8 cellular contexts compared by ENCODE assay signal in the genomic region with DNA sequence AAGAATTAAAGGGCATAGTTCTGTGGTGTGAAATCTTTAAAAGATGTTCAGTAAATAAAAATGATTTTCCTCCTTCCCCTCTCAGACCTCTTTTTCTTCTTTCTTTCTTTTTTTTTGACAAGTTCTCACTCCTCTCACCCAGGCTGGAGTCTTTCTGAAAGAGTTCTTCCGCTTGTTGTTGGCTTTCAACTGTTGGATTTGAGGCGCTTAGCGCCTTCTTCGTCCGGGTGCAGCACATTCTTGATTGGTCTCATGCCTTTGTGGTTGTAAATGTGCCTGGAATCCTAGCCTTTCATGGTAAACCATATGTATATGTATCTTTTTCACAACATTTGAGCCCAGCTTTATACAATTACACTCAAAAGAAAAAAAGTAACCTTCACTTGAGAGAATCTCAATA.
DNase-seq lines count a peak whose midpoint lies in the region; ATAC-seq and TF ChIP-seq lines count a peak whose summit lies in the region.

No MANE protein-coding gene starts in this region.

- H3K27ac ChIP-seq in DND-41 (ENCODE audit: low read length) (peak overlapping the region; percentile 99), duodenal mucosa (ENCODE audit: low read depth, low read length) (no peak overlapping the region), neutrophil (no peak overlapping the region)

- H3K9ac ChIP-seq in DND-41 (ENCODE audit: low read depth, low read length) (peak overlapping the region; percentile 89), duodenal mucosa (ENCODE audit: low read depth in 1 of 2, low read length in 2 of 2) (peak overlapping the region; percentile 88 to 91)

- H3K4me1 ChIP-seq in DND-41 (ENCODE audit: insufficient read depth, low read length), result peaks cover 76% of the 10 kb centered on the region
- H3K4me1 ChIP-seq in duodenal mucosa (ENCODE audit: control insufficient read depth in 1 of 2, insufficient read depth in 2 of 2, low read length in 2 of 2), result peaks cover 13 to 19% of the 10 kb centered on the region in 2 donors
- peaks cover 15 to 18% of the 10 kb centered on the region in 2 experiments for H3K4me1 ChIP-seq in neutrophil (ENCODE audit: control insufficient read depth in 1 of 2, insufficient read depth in 1 of 2, low read depth in 1 of 2, low read length in 1 of 2)

- peak overlapping the region; percentile 89 for H2AFZ ChIP-seq in DND-41 (ENCODE audit: low read depth, low read length)

- peak; percentile 41 for ATAC-seq in DND-41 (ENCODE audit: insufficient read depth, low read depth)
- ATAC-seq in HG02623 (IDR thresholded peaks at IDR 0.05; ENCODE audit: unreplicated experiment), result no peak
- ATAC-seq in HG03457 (IDR thresholded peaks at IDR 0.05; ENCODE audit: unreplicated experiment), result no peak

- H3K36me3 ChIP-seq in DND-41 (ENCODE audit: insufficient read depth, low read length) (peaks cover 45% of the 10 kb centered on the region), duodenal mucosa (ENCODE audit: control insufficient read depth in 1 of 2, insufficient read depth in 2 of 2, low read length in 2 of 2) (peaks cover 0 to 3% of the 10 kb centered on the region in 2 donors), neutrophil (no peaks in the 10 kb centered on the region)

- H3K4me2 ChIP-seq in DND-41 (ENCODE audit: insufficient read depth, low read length), result peak overlapping the region; percentile 75

- H4K20me1 ChIP-seq in DND-41 (ENCODE audit: insufficient read depth, low read length), result no peaks in the 10 kb centered on the region

- peak; percentile 65 for DNase-seq in DND-41
- DNase-seq in MV-4-11 (lab: John Stamatoyannopoulos, UW), result peak; percentile 35
- DNase-seq in NK-92 (lab: John Stamatoyannopoulos, UW; ENCODE audit: unreplicated experiment), result no peak
- DNase-seq in NCI-H2171 (lab: John Stamatoyannopoulos, UW), result no peak

- H3K79me2 ChIP-seq in DND-41 (ENCODE audit: insufficient read depth, low read length), result peaks cover 79% of the 10 kb centered on the region

- H3K27me3 ChIP-seq in DND-41 (ENCODE audit: insufficient read depth, low read length, poor library complexity) (no peaks in the 10 kb centered on the region), duodenal mucosa (ENCODE audit: control insufficient read depth in 1 of 2, insufficient read depth in 2 of 2, low read length in 2 of 2) (no peaks in the 10 kb centered on the region), neutrophil (no peaks in the 10 kb centered on the region)

- TF ChIP-seq CTCF in DND-41 (IDR thresholded peaks at IDR 0.05; ENCODE audit: borderline replicate concordance, extremely low read depth, low read length, poor library complexity, severe bottlenecking) (no peak), neutrophil (IDR thresholded peaks at IDR 0.05) (no peak)

- no peaks in the 10 kb centered on the region for H3K9me3 ChIP-seq in DND-41 (ENCODE audit: insufficient read depth, low read length, severe bottlenecking)
- H3K9me3 ChIP-seq in duodenal mucosa (ENCODE audit: control insufficient read depth in 1 of 2, low read length in 2 of 2), result no peaks in the 10 kb centered on the region
- no peaks in the 10 kb centered on the region for H3K9me3 ChIP-seq in neutrophil

- H3K4me3 ChIP-seq in DND-41 (ENCODE audit: low read depth in 1 of 2, low read length in 2 of 2) (peak overlapping the region; percentile 90 to 97), duodenal mucosa (ENCODE audit: low read depth in 1 of 2, low read length in 2 of 2) (peak overlapping the region; percentile 97 to 99), neutrophil (ENCODE audit: low read depth in 1 of 2, low read length in 1 of 2) (peak overlapping the region; percentile 73 to 79)

Comparison
In these comparisons a context has a peak if more than half of its experiments do, and no peak if none do; other contexts are left out.
1. DNase-seq: peak in DND-41 (single experiment) and MV-4-11 (single experiment); none in NK-92 (single experiment) and NCI-H2171 (single experiment).
2. Peak in every context shown above with its lines, with median percentiles within 50 percentile points of each other: H3K4me3 ChIP-seq.